In genomic region chr13:33519561-33520479, GRCh38 we compare ENCODE assay signal across 15 cellular contexts.
DNase-seq lines count a peak whose midpoint lies in the region; ATAC-seq and TF ChIP-seq lines count a peak whose summit lies in the region.
"Had no signal": no experiment of that assay in that cellular context is flagged by ENCODE, and none has a peak within 500 bp of the region (broad histone marks: within the 10 kb centered on the region; RNA-seq: fewer than 3 reads in every experiment).

No MANE protein-coding gene starts in this region.

- DNase-seq in GM04504 (ENCODE audit: low read depth) (peak; percentile 76), amniotic epithelial cell (ENCODE audit: low read depth) (peak; percentile 93), foreskin fibroblast (peak; percentile 73 to 86), NCI-H526 treated with DMSO at 0.1 percent for 48 hours (lab: John Stamatoyannopoulos, UW) (no peak), SW 1271 (lab: John Stamatoyannopoulos, UW) (no peak)
- no peak for DNase-seq in stimulated activated effector memory CD8-positive, alpha-beta T cell treated with anti-CD3 and anti-CD28 coated beads, Interleukin-12 subunit alpha, Interleukin-12 subunit beta, amount 100 ng/mL, for 72 hours (ENCODE audit: low spot score in 2 of 2)
- DNase-seq in stimulated activated CD4-positive, alpha-beta T cell treated with anti-CD3 and anti-CD28 coated beads, Interleukin-4, amount 100 ng/mL, for 1 hour: no peak
- DNase-seq: activated CD4-positive, alpha-beta T cell treated with anti-CD3 and anti-CD28 coated beads, Interleukin-2, amount 10 ng/mL, durations not matched to agents 7 days and 5 days; activated T-cell treated with anti-CD3 and anti-CD28 coated beads, Interleukin-2, amount 50 U/mL, for 72 hours; amygdala; effector CD4-positive, alpha-beta T cell; NCI-H1417; NCI-H524; retina had no signal

- H3K36me3 Mint-ChIP-seq in stimulated activated effector memory CD8-positive, alpha-beta T cell treated with anti-CD3 and anti-CD28 coated beads, Interleukin-12 subunit alpha, Interleukin-12 subunit beta, amount 100 ng/mL, for 72 hours: no peaks in the 10 kb centered on the region

- no peak overlapping the region for H3K4me3 Mint-ChIP-seq in stimulated activated effector memory CD8-positive, alpha-beta T cell treated with anti-CD3 and anti-CD28 coated beads, Interleukin-12 subunit alpha, Interleukin-12 subunit beta, amount 100 ng/mL, for 72 hours
- H3K4me3 Mint-ChIP-seq: activated CD4-positive, alpha-beta T cell treated with anti-CD3 and anti-CD28 coated beads, Interleukin-2, amount 10 ng/mL, durations not matched to agents 7 days and 5 days; activated T-cell treated with anti-CD3 and anti-CD28 coated beads, Interleukin-2, amount 50 U/mL, for 72 hours; T-helper 2 cell treated with Interferon-gamma antibody and Interleukin-4, amounts not matched to agents 5 μg/mL and 100 μg/mL, for 36 hours had no signal

- peak overlapping the region; percentile 54 for H3K27ac Mint-ChIP-seq in stimulated activated effector memory CD8-positive, alpha-beta T cell treated with anti-CD3 and anti-CD28 coated beads, Interleukin-12 subunit alpha, Interleukin-12 subunit beta, amount 100 ng/mL, for 72 hours
- H3K27ac Mint-ChIP-seq: activated CD4-positive, alpha-beta T cell treated with anti-CD3 and anti-CD28 coated beads, Interleukin-2, amount 10 ng/mL, durations not matched to agents 7 days and 5 days; activated T-cell treated with anti-CD3 and anti-CD28 coated beads, Interleukin-2, amount 50 U/mL, for 72 hours; T-helper 2 cell treated with Interferon-gamma antibody and Interleukin-4, amounts not matched to agents 5 μg/mL and 100 μg/mL, for 36 hours had no signal

- no peak overlapping the region for H3K4me3 ChIP-seq in foreskin fibroblast (ENCODE audit: low read depth in 1 of 2, low read length in 2 of 2)

- no peaks in the 10 kb centered on the region for H3K9me3 Mint-ChIP-seq in stimulated activated effector memory CD8-positive, alpha-beta T cell treated with anti-CD3 and anti-CD28 coated beads, Interleukin-12 subunit alpha, Interleukin-12 subunit beta, amount 100 ng/mL, for 72 hours
- H3K9me3 Mint-ChIP-seq: activated CD4-positive, alpha-beta T cell treated with anti-CD3 and anti-CD28 coated beads, Interleukin-2, amount 10 ng/mL, durations not matched to agents 7 days and 5 days; activated T-cell treated with anti-CD3 and anti-CD28 coated beads, Interleukin-2, amount 50 U/mL, for 72 hours; T-helper 2 cell treated with Interferon-gamma antibody and Interleukin-4, amounts not matched to agents 5 μg/mL and 100 μg/mL, for 36 hours had no signal

- no peak for ATAC-seq in stimulated activated effector memory CD8-positive, alpha-beta T cell treated with anti-CD3 and anti-CD28 coated beads, Interleukin-12 subunit alpha, Interleukin-12 subunit beta, amount 100 ng/mL, for 72 hours
- ATAC-seq: activated T-cell treated with anti-CD3 and anti-CD28 coated beads, Interleukin-2, amount 50 U/mL, for 72 hours had no signal

- no peak for TF ChIP-seq CTCF in foreskin fibroblast (IDR thresholded peaks at IDR 0.05; ENCODE audit: low read depth, low read length)

- H3K4me1 Mint-ChIP-seq in stimulated activated effector memory CD8-positive, alpha-beta T cell treated with anti-CD3 and anti-CD28 coated beads, Interleukin-12 subunit alpha, Interleukin-12 subunit beta, amount 100 ng/mL, for 72 hours: peaks cover 6% of the 10 kb centered on the region
- H3K4me1 Mint-ChIP-seq: activated CD4-positive, alpha-beta T cell treated with anti-CD3 and anti-CD28 coated beads, Interleukin-2, amount 10 ng/mL, durations not matched to agents 7 days and 5 days had no signal

Comparison
In these comparisons a context has a peak if more than half of its experiments do, and no peak if none do; other contexts are left out.
1. DNase-seq: peak in GM04504 (single experiment), amniotic epithelial cell (single experiment) and foreskin fibroblast (2 of 2); none in stimulated activated effector memory CD8-positive, alpha-beta T cell treated with anti-CD3 and anti-CD28 coated beads, Interleukin-12 subunit alpha, Interleukin-12 subunit beta, amount 100 ng/mL, for 72 hours (0 of 2), stimulated activated CD4-positive, alpha-beta T cell treated with anti-CD3 and anti-CD28 coated beads, Interleukin-4, amount 100 ng/mL, for 1 hour (single experiment), NCI-H526 treated with DMSO at 0.1 percent for 48 hours (single experiment) and SW 1271 (0 of 2).